In the genomic region with DNA sequence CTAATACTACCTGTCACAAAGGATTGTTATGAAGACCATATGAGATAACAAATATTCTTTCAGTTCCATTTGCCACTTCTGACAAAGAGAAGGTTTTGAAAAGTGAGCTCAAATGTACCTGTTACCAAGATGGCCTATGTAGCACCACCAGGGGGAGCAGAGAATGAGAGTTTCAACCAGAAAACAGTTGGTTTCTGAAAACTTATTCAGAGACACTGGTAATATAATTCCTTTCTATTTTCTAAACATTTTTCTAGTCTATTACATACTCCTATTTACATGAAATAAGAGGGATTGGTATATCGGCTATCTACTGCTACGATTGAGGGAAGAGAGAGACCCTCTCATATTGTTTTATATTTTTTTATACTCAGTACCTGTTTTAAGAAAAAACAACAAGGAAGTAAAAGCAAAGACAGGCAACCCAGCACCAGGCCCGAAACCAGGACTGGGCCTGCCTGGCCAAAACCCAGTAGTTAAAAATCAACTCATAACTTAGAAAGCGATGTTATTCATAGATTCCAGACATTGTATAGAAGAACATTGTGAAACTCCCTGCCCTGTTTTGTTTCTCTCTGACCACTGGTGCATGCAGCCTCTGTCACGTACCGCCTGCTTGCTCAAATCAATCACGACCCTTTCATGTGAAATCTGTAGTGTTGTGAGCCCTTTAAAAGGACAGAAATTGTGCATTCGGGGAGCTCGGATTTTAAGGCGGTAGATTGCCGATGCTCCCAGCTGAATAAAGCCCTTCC, we compare ENCODE assay signal across 8 cellular contexts.
A peak's percentile ranks its signal among the peaks of the same experiment; 100 is the strongest.
DNase-seq lines count a peak whose midpoint lies in the region; ATAC-seq and TF ChIP-seq lines count a peak whose summit lies in the region.

No MANE protein-coding gene starts in this region.

- peak; percentile 39 for DNase-seq in NK-92 treated with Interleukin-12 subunit alpha and Interleukin-12 subunit beta, amount 100 ng/mL, for 24 hours (lab: John Stamatoyannopoulos, UW)
- DNase-seq in NK-92 (lab: John Stamatoyannopoulos, UW; ENCODE audit: unreplicated experiment) = no peak
- DNase-seq in activated CD8-positive, alpha-beta memory T cell treated with anti-CD3 and anti-CD28 coated beads, Interleukin-2, amount 50 U/mL, for 4 hours = peak; percentile 49
- DNase-seq in hepatic stellate cell (ENCODE audit: low spot score) = peak; percentile 5
- peak; percentile 26 for DNase-seq in stimulated activated CD8-positive, alpha-beta memory T cell treated with anti-CD3 and anti-CD28 coated beads, Interleukin-4, amount 100 ng/mL, for 24 hours (ENCODE audit: low read depth)
- no peak for DNase-seq in retina

- peak; percentile 82 for ATAC-seq in GM21528 (IDR thresholded peaks at IDR 0.05; ENCODE audit: low FRiP score, unreplicated experiment)

- no peak for TF ChIP-seq EP300 in Ishikawa (IDR thresholded peaks at IDR 0.05; ENCODE audit: borderline replicate concordance)

- TF ChIP-seq RAD21 in Ishikawa (IDR thresholded peaks at IDR 0.05; ENCODE audit: low read depth) = peak; percentile 40; the same call in 1 of the 2 replicates

TF ChIP-seq in Ishikawa, 13 proteins besides CTCF, POLR2A, EP300 and RAD21:
- TF ChIP-seq TCF12 (IDR thresholded peaks at IDR 0.05; ENCODE audit: low read depth) (no peak), TEAD4 (IDR thresholded peaks at IDR 0.05) (no peak), TAF1 (IDR thresholded peaks at IDR 0.05; ENCODE audit: low read depth) (no peak), CREB1 (IDR thresholded peaks at IDR 0.05; ENCODE audit: low read depth) (no peak)
- TF ChIP-seq, protein P1, sequence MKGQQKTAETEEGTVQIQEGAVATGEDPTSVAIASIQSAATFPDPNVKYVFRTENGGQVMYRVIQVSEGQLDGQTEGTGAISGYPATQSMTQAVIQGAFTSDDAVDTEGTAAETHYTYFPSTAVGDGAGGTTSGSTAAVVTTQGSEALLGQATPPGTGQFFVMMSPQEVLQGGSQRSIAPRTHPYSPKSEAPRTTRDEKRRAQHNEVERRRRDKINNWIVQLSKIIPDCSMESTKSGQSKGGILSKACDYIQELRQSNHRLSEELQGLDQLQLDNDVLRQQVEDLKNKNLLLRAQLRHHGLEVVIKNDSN (IDR thresholded peaks at IDR 0.05) = no peak
- TF ChIP-seq, protein P2, sequence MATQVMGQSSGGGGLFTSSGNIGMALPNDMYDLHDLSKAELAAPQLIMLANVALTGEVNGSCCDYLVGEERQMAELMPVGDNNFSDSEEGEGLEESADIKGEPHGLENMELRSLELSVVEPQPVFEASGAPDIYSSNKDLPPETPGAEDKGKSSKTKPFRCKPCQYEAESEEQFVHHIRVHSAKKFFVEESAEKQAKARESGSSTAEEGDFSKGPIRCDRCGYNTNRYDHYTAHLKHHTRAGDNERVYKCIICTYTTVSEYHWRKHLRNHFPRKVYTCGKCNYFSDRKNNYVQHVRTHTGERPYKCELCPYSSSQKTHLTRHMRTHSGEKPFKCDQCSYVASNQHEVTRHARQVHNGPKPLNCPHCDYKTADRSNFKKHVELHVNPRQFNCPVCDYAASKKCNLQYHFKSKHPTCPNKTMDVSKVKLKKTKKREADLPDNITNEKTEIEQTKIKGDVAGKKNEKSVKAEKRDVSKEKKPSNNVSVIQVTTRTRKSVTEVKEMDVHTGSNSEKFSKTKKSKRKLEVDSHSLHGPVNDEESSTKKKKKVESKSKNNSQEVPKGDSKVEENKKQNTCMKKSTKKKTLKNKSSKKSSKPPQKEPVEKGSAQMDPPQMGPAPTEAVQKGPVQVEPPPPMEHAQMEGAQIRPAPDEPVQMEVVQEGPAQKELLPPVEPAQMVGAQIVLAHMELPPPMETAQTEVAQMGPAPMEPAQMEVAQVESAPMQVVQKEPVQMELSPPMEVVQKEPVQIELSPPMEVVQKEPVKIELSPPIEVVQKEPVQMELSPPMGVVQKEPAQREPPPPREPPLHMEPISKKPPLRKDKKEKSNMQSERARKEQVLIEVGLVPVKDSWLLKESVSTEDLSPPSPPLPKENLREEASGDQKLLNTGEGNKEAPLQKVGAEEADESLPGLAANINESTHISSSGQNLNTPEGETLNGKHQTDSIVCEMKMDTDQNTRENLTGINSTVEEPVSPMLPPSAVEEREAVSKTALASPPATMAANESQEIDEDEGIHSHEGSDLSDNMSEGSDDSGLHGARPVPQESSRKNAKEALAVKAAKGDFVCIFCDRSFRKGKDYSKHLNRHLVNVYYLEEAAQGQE (IDR thresholded peaks at IDR 0.05; ENCODE audit: low read depth) = no peak

Comparison
In these comparisons a context has a peak if more than half of its experiments do, and no peak if none do; other contexts are left out.
1. DNase-seq: peak in NK-92 treated with Interleukin-12 subunit alpha and Interleukin-12 subunit beta, amount 100 ng/mL, for 24 hours (single experiment), activated CD8-positive, alpha-beta memory T cell treated with anti-CD3 and anti-CD28 coated beads, Interleukin-2, amount 50 U/mL, for 4 hours (single experiment), hepatic stellate cell (single experiment) and stimulated activated CD8-positive, alpha-beta memory T cell treated with anti-CD3 and anti-CD28 coated beads, Interleukin-4, amount 100 ng/mL, for 24 hours (single experiment); none in NK-92 (single experiment) and retina (single experiment).